ENCODE assay signal across 1 cellular context in the genomic region with DNA sequence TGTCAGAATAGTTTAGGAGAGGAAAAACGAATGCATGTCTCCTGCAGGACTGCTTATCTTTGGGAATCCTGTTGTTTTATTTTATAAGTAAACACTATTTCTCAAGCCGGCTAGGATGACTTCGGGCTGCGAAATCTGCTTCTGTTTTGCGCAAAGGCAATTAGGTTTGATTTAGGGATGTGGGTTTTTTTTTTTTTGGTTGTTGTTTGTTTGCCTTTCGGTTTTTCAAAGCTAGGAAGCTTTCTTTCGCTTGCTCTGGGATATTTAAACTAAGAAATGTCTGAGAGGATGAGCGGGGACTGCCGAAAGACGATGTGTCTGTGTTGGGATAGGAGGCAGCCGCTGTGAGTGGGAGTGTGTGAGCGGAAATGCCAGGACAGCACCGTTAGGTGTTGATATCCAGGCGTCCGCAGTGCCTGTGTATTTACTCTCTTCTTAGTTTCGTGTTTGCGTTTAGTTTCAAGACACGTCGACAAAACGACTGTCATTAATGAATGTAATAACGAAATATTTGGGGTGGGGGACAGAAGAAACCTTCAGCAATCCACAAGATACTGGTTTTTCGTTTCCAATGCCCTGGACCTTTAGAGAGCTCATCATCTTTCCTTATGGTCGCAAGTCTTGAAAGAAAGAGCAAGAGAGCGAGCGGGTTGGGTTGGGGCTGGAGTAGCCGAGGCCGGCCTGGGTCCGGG.
TF ChIP-seq lines count a peak whose summit lies in the region.

No MANE protein-coding gene starts in this region.

TF ChIP-seq in IMR-90, 13 proteins besides CTCF, POLR2A, EP300 and RAD21:
- TF ChIP-seq RCOR1 (IDR thresholded peaks at IDR 0.05; ENCODE audit: insufficient replicate concordance, low read length) (no peak), MAZ (IDR thresholded peaks at IDR 0.05; ENCODE audit: borderline replicate concordance, low read depth, low read length) (no peak), SMC3 (IDR thresholded peaks at IDR 0.05; ENCODE audit: low read depth, low read length) (no peak), CEBPB (IDR thresholded peaks at IDR 0.05; ENCODE audit: low read depth, low read length) (0 out of 2 replicates have a peak, but pooled peaks have one; percentile 3), CHD1 (IDR thresholded peaks at IDR 0.05; ENCODE audit: low read depth, low read length) (no peak), MAFK (IDR thresholded peaks at IDR 0.05; ENCODE audit: low read depth, low read length) (no peak), MXI1 (IDR thresholded peaks at IDR 0.05; ENCODE audit: borderline replicate concordance, low read depth, low read length) (no peak), BHLHE40 (IDR thresholded peaks at IDR 0.05; ENCODE audit: low read depth, low read length) (no peak; the same call in 1 of the 2 replicates)
TF ChIP-seq in IMR-90: peak in this region for 1.
